In the genomic region with DNA sequence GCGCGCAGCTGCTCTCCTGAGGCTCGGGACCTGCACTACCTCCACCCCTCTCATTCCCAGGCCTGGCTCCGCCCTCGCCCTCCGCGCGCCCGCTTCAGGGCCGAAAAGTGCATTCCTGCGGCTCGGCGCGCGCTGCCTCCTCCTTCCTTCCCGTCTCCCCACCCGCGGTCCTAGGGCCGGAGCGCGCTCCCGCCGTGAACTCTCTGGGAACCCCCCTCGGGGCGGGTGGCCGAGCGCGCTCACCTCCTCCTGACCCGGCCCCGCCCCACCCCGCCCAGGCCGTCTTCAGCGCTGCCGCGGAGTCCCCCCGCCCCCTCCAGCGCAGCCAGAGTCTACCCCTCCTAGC, we compare ENCODE assay signal across 8 cellular contexts. TPM values are rescaled to one million over a fixed set of nuclear protein-coding genes. Genes with fewer than 3 reads are reported as not detected.
DNase-seq lines count a peak whose midpoint lies in the region; ATAC-seq and TF ChIP-seq lines count a peak whose summit lies in the region.

No MANE protein-coding gene starts in this region.

- CTCF ChIA-PET in PC-3 (lab: Charles Lee), result interaction anchor here (0.6 kb wide), 2 partner anchors 21 to 159 kb away, joined by 3 to 5 read pairs; no protein-coding TSS in a partner anchor

- H3K79me2 ChIP-seq in PC-3 (ENCODE audit: low read length), result peaks cover 49% of the 10 kb centered on the region

- peak; percentile 55 for ATAC-seq in GM19463 (IDR thresholded peaks at IDR 0.05; ENCODE audit: unreplicated experiment)
- ATAC-seq in PC-3, result peak; percentile 65
- ATAC-seq in mucosa of descending colon, result peak; percentile 78

- peak overlapping the region; percentile 91 for H3K27ac Mint-ChIP-seq in activated T-cell treated with anti-CD3 and anti-CD28 coated beads, Interleukin-2, amount 50 U/mL, for 24 hours

- DNase-seq in CD1c-positive myeloid dendritic cell (ENCODE audit: extremely low spot score) (peak; percentile 96), HT-29 (ENCODE audit: low spot score) (peak; percentile 97), PC-3 (peak; percentile 97), epithelial cell of prostate (ENCODE audit: low read depth, low spot score) (no peak), mucosa of descending colon (peak; percentile 92 to 95 (median 94))
- no peak for DNase-seq in activated T-cell treated with anti-CD3 and anti-CD28 coated beads, Interleukin-2, amount 50 U/mL, for 24 hours
- peak; percentile 79 for DNase-seq in stimulated activated CD8-positive, alpha-beta memory T cell treated with anti-CD3 and anti-CD28 coated beads, Interleukin-4, amount 100 ng/mL, for 24 hours (ENCODE audit: low read depth)

- no peaks in the 10 kb centered on the region for H3K9me3 Mint-ChIP-seq in activated T-cell treated with anti-CD3 and anti-CD28 coated beads, Interleukin-2, amount 50 U/mL, for 24 hours

- no peaks in the 10 kb centered on the region for H3K9me2 ChIP-seq in PC-3 (replicated peaks; ENCODE audit: low read length)

- intact Hi-C loops in PC-3 (cut with micrococcal nuclease) (loop anchor here (2.0 kb wide), 2 partner anchors 40 to 74 kb away; a partner anchor contains a TSS), mucosa of descending colon (cut with DNase I, micrococcal nuclease) (no loop called here)

- H3K9me3 ChIP-seq in PC-3 (ENCODE audit: low read length), result no peaks in the 10 kb centered on the region
- no peaks in the 10 kb centered on the region for H3K9me3 ChIP-seq in mucosa of descending colon

- H3K27ac ChIP-seq in PC-3 (ENCODE audit: low read length), result peak overlapping the region; percentile 95
- H3K27ac ChIP-seq in epithelial cell of prostate, result peak overlapping the region; percentile 99

- H2AFZ ChIP-seq in PC-3 (ENCODE audit: low read length), result peak overlapping the region; percentile 80

- H3K4me2 ChIP-seq in PC-3 (ENCODE audit: low read length), result peak overlapping the region; percentile 99

- peaks cover 84% of the 10 kb centered on the region for H3K4me1 Mint-ChIP-seq in activated T-cell treated with anti-CD3 and anti-CD28 coated beads, Interleukin-2, amount 50 U/mL, for 24 hours (ENCODE audit: low read depth)

- H3K4me3 Mint-ChIP-seq in activated T-cell treated with anti-CD3 and anti-CD28 coated beads, Interleukin-2, amount 50 U/mL, for 24 hours, result peak overlapping the region; percentile 89

- no TSS peak for BruUV-seq in PC-3 (replicated peaks; lab: Mats Ljungman, UMichigan)

- POLR2A ChIA-PET in PC-3 (lab: Charles Lee; ENCODE audit: unreplicated experiment), result interaction anchor here (0.6 to 1.3 kb wide), 3 partner anchors 47 to 101 kb away, joined by 5 to 14 read pairs (median 5); a partner anchor contains a TSS

- peak overlapping the region; percentile 80 for H3K9ac ChIP-seq in PC-3 (ENCODE audit: low read length)

- H3K4me3 ChIP-seq in PC-3 (ENCODE audit: low read length) (peak overlapping the region; percentile 80), mucosa of descending colon (peak overlapping the region; percentile 7)

- no peaks in the 10 kb centered on the region for H3K36me3 ChIP-seq in PC-3 (ENCODE audit: low read depth, low read length)
- no peaks in the 10 kb centered on the region for H3K36me3 ChIP-seq in mucosa of descending colon (ENCODE audit: low read depth)

- no peaks in the 10 kb centered on the region for H3K27me3 Mint-ChIP-seq in activated T-cell treated with anti-CD3 and anti-CD28 coated beads, Interleukin-2, amount 50 U/mL, for 24 hours

- H3K36me3 Mint-ChIP-seq in activated T-cell treated with anti-CD3 and anti-CD28 coated beads, Interleukin-2, amount 50 U/mL, for 24 hours (ENCODE audit: low read depth), result peaks cover 20% of the 10 kb centered on the region

- H3K27me3 ChIP-seq in PC-3 (ENCODE audit: low read length), result no peaks in the 10 kb centered on the region

- H3K4me1 ChIP-seq in PC-3 (ENCODE audit: insufficient read depth, low read length), result peaks cover 60% of the 10 kb centered on the region
- H3K4me1 ChIP-seq in mucosa of descending colon (ENCODE audit: low read depth), result peaks cover 66% of the 10 kb centered on the region

- no peaks in the 10 kb centered on the region for H4K20me1 ChIP-seq in PC-3 (ENCODE audit: low read length)

- H3F3A ChIP-seq in PC-3 (ENCODE audit: low read length, unreplicated experiment), result no peaks in the 10 kb centered on the region

- TF ChIP-seq CTCF in PC-3 (conservative IDR thresholded peaks at IDR 0.05; ENCODE audit: low read depth, low read length), result no peak
- TF ChIP-seq CTCF in mucosa of descending colon (IDR thresholded peaks at IDR 0.05), result no peak

RNA-seq across cellular contexts. Expression of a gene that starts 11.2 kb away (rescaled TPM):
- total RNA-seq in HT-29 (2014; rRNA removed; shearing (Covaris generic)), result 89.7 and 92.5 TPM in 2 replicates
- total RNA-seq in PC-3 (2014; rRNA removed), result 62.0 and 73.5 TPM in 2 replicates
- 10 to 100 TPM; 10.7 to 35.3 (median 16.9) TPM for total RNA-seq in mucosa of descending colon

RNA-seq across cellular contexts. Expression of a gene that starts 13.8 kb away (rescaled TPM):
- 8.1 and 11.4 TPM in 2 replicates for total RNA-seq in HT-29 (2014; rRNA removed; shearing (Covaris generic))
- total RNA-seq in PC-3 (2014; rRNA removed), result 1.9 and 3.4 TPM in 2 replicates
- 10 to 100 TPM in 1 of 3 donors, 1 to 10 TPM in 2; 6.2 to 13.8 (median 7.3) TPM for total RNA-seq in mucosa of descending colon

RNA-seq across cellular contexts. Expression of a gene that starts 40.1 kb away (rescaled TPM):
- total RNA-seq in HT-29 (2014; rRNA removed; shearing (Covaris generic)), result 14.7 and 16.3 TPM in 2 replicates
- total RNA-seq in PC-3 (2014; rRNA removed), result 21.5 and 23.8 TPM in 2 replicates
- 10 to 100 TPM; 23.4 to 44.4 (median 38.7) TPM for total RNA-seq in mucosa of descending colon

RNA-seq across cellular contexts. Expression of a gene that starts 40.3 kb away (rescaled TPM):
- total RNA-seq in HT-29 (2014; rRNA removed; shearing (Covaris generic)), result 8.1 and 8.8 TPM in 2 replicates
- total RNA-seq in PC-3 (2014; rRNA removed), result 12.3 and 12.8 TPM in 2 replicates
- 10 to 100 TPM; 26.1 to 52.9 (median 46.0) TPM for total RNA-seq in mucosa of descending colon

RNA-seq across cellular contexts. Expression of a gene that starts 47.3 kb away (rescaled TPM):
- 28.0 and 31.0 TPM in 2 replicates for total RNA-seq in HT-29 (2014; rRNA removed; shearing (Covaris generic))
- total RNA-seq in PC-3 (2014; rRNA removed) (31.6 and 37.3 TPM in 2 replicates), mucosa of descending colon (10 to 100 TPM in 1 of 3 donors, 1 to 10 TPM in 2; 4.5 to 13.1 (median 5.8) TPM)

Comparison
In these comparisons a context has a peak if more than half of its experiments do, and no peak if none do; other contexts are left out.
1. DNase-seq: peak in CD1c-positive myeloid dendritic cell (single experiment), HT-29 (single experiment), PC-3 (single experiment), mucosa of descending colon (3 of 3) and stimulated activated CD8-positive, alpha-beta memory T cell treated with anti-CD3 and anti-CD28 coated beads, Interleukin-4, amount 100 ng/mL, for 24 hours (single experiment); none in activated T-cell treated with anti-CD3 and anti-CD28 coated beads, Interleukin-2, amount 50 U/mL, for 24 hours (single experiment) and epithelial cell of prostate (single experiment).
2. Peak in every context shown above with its lines, with median percentiles within 50 percentile points of each other: ATAC-seq.